Comparison of ENCODE assay signal across 8 cellular contexts in the genomic region with DNA sequence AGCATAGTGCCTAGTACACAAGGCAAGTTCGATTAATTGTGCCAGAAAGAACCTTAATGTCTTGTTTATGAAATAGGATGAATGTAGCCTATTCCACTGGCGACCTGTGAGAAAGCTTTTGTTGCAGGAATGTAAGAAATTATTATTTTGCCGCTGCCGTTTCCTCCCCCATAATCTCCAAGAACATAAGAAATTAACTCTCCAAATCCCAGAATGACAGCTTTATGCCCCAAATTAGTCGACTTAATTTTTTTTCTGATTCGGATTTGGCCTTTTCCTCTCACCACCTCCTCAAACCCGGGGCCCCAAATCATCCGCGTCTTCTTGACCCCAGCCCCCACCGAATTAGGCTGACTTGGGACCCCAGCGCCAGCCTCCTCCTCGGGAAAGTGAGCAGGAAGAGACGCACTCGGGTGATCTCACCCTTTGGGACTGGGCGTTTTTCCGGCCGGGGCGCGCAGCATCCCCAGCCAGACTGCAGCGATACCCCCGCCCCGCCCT. TPM values are rescaled to one million over a fixed set of nuclear protein-coding genes. Genes with fewer than 3 reads are reported as not detected.
DNase-seq lines count a peak whose midpoint lies in the region; ATAC-seq and TF ChIP-seq lines count a peak whose summit lies in the region.

No MANE protein-coding gene starts in this region.

- H3K36me3 ChIP-seq in HAP-1 (replicated peaks) (peaks cover 5% of the 10 kb centered on the region; the same call in 1 of the 2 replicates), SJSA1 (peaks cover 17% of the 10 kb centered on the region)

- H3K4me3 ChIP-seq in HAP-1: peak overlapping the region; percentile 81
- peak overlapping the region; percentile 98 for H3K4me3 ChIP-seq in SJSA1
- peak overlapping the region; percentile 70 for H3K4me3 ChIP-seq in fibroblast of the aortic adventitia (ENCODE audit: low read depth, low read length)
- H3K4me3 ChIP-seq in retinal pigment epithelial cell (ENCODE audit: low read length): peak overlapping the region; percentile 70

- DNase-seq in HAP-1 (ENCODE audit: low spot score in 2 of 2) (no peak), SJSA1 (ENCODE audit: low read depth in 1 of 2, low spot score in 2 of 2) (no peak), fibroblast of the aortic adventitia (ENCODE audit: low read depth) (no peak), retinal pigment epithelial cell (ENCODE audit: low read depth) (no peak), GM19238 (ENCODE audit: insufficient read length, low spot score) (no peak), DMS114 treated with DMSO at 0.1 percent for 48 hours (lab: John Stamatoyannopoulos, UW; ENCODE audit: unreplicated experiment) (no peak)
- DNase-seq in activated CD4-positive, alpha-beta T cell treated with anti-CD3 and anti-CD28 coated beads, Interleukin-2, amount 50 U/mL, for 1 hour: no peak

- no peak for TF ChIP-seq CTCF in fibroblast of the aortic adventitia (IDR thresholded peaks at IDR 0.05; ENCODE audit: insufficient read depth, low read length)
- no peak for TF ChIP-seq CTCF in retinal pigment epithelial cell (conservative IDR thresholded peaks at IDR 0.05; ENCODE audit: low read depth, low read length)

- no peaks in the 10 kb centered on the region for H3K9me3 ChIP-seq in HAP-1
- no peaks in the 10 kb centered on the region for H3K9me3 ChIP-seq in SJSA1 (replicated peaks)

- peaks cover 29% of the 10 kb centered on the region for H3K4me1 ChIP-seq in HAP-1
- peaks cover 42% of the 10 kb centered on the region for H3K4me1 ChIP-seq in SJSA1 (replicated peaks)

- in situ Hi-C loops in HAP-1 (cut with MboI; ENCODE audit: low sequenced_read_pairs): no loop called here

- peak overlapping the region; percentile 74 for H3K27ac ChIP-seq in SJSA1

- H3K27me3 ChIP-seq in HAP-1 (ENCODE audit: low read depth) (no peaks in the 10 kb centered on the region), SJSA1 (replicated peaks) (no peaks in the 10 kb centered on the region)

- no peak for ATAC-seq in GM19463 (IDR thresholded peaks at IDR 0.05; ENCODE audit: unreplicated experiment)

RNA-seq across cellular contexts. Expression of a gene that starts 0.7 kb away (rescaled TPM):
- 165 and 181 TPM in 2 replicates for total RNA-seq in SJSA1 (2014; rRNA removed; shearing (Covaris generic))
- total RNA-seq in fibroblast of the aortic adventitia (ENCODE audit: low replicate concordance): 287 and 673 TPM in 2 replicates

RNA-seq across cellular contexts. Expression of a gene that starts 47.2 kb away (rescaled TPM):
- total RNA-seq in SJSA1 (2014; rRNA removed; shearing (Covaris generic)): 31.3 and 49.3 TPM in 2 replicates
- total RNA-seq in fibroblast of the aortic adventitia (ENCODE audit: low replicate concordance): 15.9 and 42.6 TPM in 2 replicates
